In the genomic region with DNA sequence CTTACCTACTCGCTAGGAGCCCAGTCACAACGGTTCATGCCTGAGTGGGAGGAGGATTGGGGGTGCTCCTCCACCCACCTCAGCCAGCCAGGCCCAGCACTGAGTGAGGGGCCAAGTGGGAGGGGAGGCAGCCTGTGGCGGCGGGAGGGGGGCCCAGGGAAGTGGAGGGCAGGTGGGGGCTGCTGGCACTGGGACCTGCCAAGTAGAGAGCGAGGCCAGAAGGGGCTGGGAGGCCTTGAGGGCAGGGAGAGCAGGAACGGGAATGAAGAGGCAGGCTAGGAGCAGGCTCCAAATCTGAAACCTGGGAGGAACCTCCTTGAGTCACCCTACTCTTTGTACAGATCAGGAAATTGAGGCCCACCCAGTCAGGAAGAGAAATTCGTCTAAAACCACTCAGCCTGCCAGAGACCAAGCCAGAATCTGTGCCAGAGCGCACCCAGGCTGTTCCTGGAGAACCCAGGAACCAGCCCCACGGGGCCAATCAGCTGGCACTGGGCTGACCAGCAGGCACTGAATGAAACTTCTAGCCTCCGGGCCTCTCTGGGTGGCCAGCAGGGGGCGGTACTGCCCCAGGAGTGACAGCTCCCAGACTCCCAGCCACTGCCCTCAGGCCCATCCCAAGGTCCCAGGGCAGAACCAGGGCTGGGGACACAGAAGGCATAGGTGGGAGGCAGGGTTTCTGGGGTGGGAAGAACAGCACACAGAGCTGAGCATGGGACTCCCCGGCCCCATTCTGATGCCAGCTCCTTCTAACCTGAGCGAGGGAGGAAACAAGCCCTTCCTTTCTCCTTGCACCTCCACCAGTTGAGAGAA, we compare ENCODE assay signal across 1 cellular context.
TF ChIP-seq lines count a peak whose summit lies in the region.

No MANE protein-coding gene starts in this region.

TF ChIP-seq in K562, 482 proteins besides CTCF, POLR2A, EP300 and RAD21 (continued from another document):
- TF ChIP-seq, protein P1, sequence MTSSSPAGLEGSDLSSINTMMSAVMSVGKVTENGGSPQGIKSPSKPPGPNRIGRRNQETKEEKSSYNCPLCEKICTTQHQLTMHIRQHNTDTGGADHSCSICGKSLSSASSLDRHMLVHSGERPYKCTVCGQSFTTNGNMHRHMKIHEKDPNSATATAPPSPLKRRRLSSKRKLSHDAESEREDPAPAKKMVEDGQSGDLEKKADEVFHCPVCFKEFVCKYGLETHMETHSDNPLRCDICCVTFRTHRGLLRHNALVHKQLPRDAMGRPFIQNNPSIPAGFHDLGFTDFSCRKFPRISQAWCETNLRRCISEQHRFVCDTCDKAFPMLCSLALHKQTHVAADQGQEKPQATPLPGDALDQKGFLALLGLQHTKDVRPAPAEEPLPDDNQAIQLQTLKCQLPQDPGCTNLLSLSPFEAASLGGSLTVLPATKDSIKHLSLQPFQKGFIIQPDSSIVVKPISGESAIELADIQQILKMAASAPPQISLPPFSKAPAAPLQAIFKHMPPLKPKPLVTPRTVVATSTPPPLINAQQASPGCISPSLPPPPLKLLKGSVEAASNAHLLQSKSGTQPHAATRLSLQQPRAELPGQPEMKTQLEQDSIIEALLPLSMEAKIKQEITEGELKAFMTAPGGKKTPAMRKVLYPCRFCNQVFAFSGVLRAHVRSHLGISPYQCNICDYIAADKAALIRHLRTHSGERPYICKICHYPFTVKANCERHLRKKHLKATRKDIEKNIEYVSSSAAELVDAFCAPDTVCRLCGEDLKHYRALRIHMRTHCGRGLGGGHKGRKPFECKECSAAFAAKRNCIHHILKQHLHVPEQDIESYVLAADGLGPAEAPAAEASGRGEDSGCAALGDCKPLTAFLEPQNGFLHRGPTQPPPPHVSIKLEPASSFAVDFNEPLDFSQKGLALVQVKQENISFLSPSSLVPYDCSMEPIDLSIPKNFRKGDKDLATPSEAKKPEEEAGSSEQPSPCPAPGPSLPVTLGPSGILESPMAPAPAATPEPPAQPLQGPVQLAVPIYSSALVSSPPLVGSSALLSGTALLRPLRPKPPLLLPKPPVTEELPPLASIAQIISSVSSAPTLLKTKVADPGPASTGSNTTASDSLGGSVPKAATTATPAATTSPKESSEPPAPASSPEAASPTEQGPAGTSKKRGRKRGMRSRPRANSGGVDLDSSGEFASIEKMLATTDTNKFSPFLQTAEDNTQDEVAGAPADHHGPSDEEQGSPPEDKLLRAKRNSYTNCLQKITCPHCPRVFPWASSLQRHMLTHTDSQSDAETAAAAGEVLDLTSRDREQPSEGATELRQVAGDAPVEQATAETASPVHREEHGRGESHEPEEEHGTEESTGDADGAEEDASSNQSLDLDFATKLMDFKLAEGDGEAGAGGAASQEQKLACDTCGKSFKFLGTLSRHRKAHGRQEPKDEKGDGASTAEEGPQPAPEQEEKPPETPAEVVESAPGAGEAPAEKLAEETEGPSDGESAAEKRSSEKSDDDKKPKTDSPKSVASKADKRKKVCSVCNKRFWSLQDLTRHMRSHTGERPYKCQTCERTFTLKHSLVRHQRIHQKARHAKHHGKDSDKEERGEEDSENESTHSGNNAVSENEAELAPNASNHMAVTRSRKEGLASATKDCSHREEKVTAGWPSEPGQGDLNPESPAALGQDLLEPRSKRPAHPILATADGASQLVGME (CRISPR knock-in tag; IDR thresholded peaks at IDR 0.05) = peak; percentile 61; the same call in 1 of the 2 replicates
- TF ChIP-seq ZNF589 (CRISPR knock-in tag; IDR thresholded peaks at IDR 0.05; ENCODE audit: low read depth) (no peak), RB1 (IDR thresholded peaks at IDR 0.05; ENCODE audit: low read depth) (peak; percentile 80), CTBP1 (IDR thresholded peaks at IDR 0.05; ENCODE audit: borderline replicate concordance) (peak; percentile 51; the same call in 1 of the 2 replicates), GATA2 (CRISPR knock-in tag; IDR thresholded peaks at IDR 0.05) (no peak), CXXC5 (CRISPR knock-in tag; IDR thresholded peaks at IDR 0.05) (no peak), ZNF263 (CRISPR knock-in tag; IDR thresholded peaks at IDR 0.05; ENCODE audit: borderline replicate concordance) (peak; percentile 31; the same call in 1 of the 2 replicates), NFYB (IDR thresholded peaks at IDR 0.05; ENCODE audit: extremely low read depth, insufficient read length) (peak; percentile 68), MECOM (CRISPR knock-in tag; IDR thresholded peaks at IDR 0.05) (no peak), FOS (IDR thresholded peaks at IDR 0.05; ENCODE audit: extremely low read depth, insufficient read length) (no peak), ATF7 (IDR thresholded peaks at IDR 0.05) (no peak), CREB1 (IDR thresholded peaks at IDR 0.05) (no peak), CREB1 (CRISPR knock-in tag; IDR thresholded peaks at IDR 0.05) (0 out of 2 replicates have a peak, but pooled peaks have one; percentile 16), JUNB (CRISPR knock-in tag; conservative IDR thresholded peaks at IDR 0.05) (no peak), FOXK1 (CRISPR knock-in tag; IDR thresholded peaks at IDR 0.05; ENCODE audit: borderline replicate concordance) (no peak), ARID2 (IDR thresholded peaks at IDR 0.05) (peak; percentile 96), CCNT2 (IDR thresholded peaks at IDR 0.05; ENCODE audit: borderline replicate concordance, extremely low read depth, insufficient read length, low read depth, low read length) (no peak), ZNF644 (tag; IDR thresholded peaks at IDR 0.05; ENCODE audit: low read depth) (no peak), SMAD4 (CRISPR knock-in tag; conservative IDR thresholded peaks at IDR 0.05) (0 out of 2 replicates have a peak, but pooled peaks have one; percentile 14), FUS (optimal IDR thresholded peaks at IDR 0.05; ENCODE audit: low read depth, low read length) (no peak), STAG1 (CRISPR knock-in tag; IDR thresholded peaks at IDR 0.05; ENCODE audit: borderline replicate concordance) (peak; percentile 94), PHF21A (IDR thresholded peaks at IDR 0.05; ENCODE audit: borderline replicate concordance, low read depth) (no peak), EGR1 (conservative IDR thresholded peaks at IDR 0.05) (0 out of 2 replicates have a peak, but pooled peaks have one; percentile 7), ELF2 (CRISPR knock-in tag; IDR thresholded peaks at IDR 0.05) (0 out of 2 replicates have a peak, but pooled peaks have one; percentile 51), SMC3 (conservative IDR thresholded peaks at IDR 0.05; ENCODE audit: insufficient read depth, low read depth, low read length) (peak; percentile 99), TBP (optimal IDR thresholded peaks at IDR 0.05; ENCODE audit: low read depth, low read length) (peak; percentile 33), HDGF (IDR thresholded peaks at IDR 0.05) (peak; percentile 58; the same call in 1 of the 2 replicates), YY1 (IDR thresholded peaks at IDR 0.05; ENCODE audit: borderline replicate concordance in 1 of 3, control insufficient read depth in 1 of 3, extremely low read depth in 1 of 3, insufficient read depth in 3 of 3, insufficient read length in 1 of 3, insufficient replicate concordance in 2 of 3, low read depth in 1 of 3, low read length in 2 of 3) (peak in 1 of 3 experiments; percentile 36), GTF2F1 (IDR thresholded peaks at IDR 0.05; ENCODE audit: low read depth, low read length) (no peak), BHLHE40 (IDR thresholded peaks at IDR 0.05; ENCODE audit: low read length) (peak; percentile 38; the same call in 1 of the 2 replicates), CC2D1A (IDR thresholded peaks at IDR 0.05) (peak; percentile 94), KLF16 (IDR thresholded peaks at IDR 0.05) (0 out of 2 replicates have a peak, but pooled peaks have one; percentile 7), ZNF76 (CRISPR knock-in tag; IDR thresholded peaks at IDR 0.05; ENCODE audit: borderline replicate concordance) (peak; percentile 32; the same call in 1 of the 2 replicates), RBM39 (optimal IDR thresholded peaks at IDR 0.05; ENCODE audit: low read depth, low read length) (no peak), RCOR1 (IDR thresholded peaks at IDR 0.05; ENCODE audit: borderline replicate concordance in 1 of 2, low read depth in 2 of 2, low read length in 2 of 2) (peak in 1 of 2 experiments; percentile 30; a peak in 1 of 4 replicates)
- TF ChIP-seq, protein P2, sequence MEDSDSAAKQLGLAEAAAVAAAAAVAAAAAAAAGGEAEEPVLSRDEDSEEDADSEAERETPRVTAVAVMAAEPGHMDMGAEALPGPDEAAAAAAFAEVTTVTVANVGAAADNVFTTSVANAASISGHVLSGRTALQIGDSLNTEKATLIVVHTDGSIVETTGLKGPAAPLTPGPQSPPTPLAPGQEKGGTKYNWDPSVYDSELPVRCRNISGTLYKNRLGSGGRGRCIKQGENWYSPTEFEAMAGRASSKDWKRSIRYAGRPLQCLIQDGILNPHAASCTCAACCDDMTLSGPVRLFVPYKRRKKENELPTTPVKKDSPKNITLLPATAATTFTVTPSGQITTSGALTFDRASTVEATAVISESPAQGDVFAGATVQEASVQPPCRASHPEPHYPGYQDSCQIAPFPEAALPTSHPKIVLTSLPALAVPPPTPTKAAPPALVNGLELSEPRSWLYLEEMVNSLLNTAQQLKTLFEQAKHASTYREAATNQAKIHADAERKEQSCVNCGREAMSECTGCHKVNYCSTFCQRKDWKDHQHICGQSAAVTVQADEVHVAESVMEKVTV (CRISPR knock-in tag; IDR thresholded peaks at IDR 0.05) = peak; percentile 99
- TF ChIP-seq, protein P3, sequence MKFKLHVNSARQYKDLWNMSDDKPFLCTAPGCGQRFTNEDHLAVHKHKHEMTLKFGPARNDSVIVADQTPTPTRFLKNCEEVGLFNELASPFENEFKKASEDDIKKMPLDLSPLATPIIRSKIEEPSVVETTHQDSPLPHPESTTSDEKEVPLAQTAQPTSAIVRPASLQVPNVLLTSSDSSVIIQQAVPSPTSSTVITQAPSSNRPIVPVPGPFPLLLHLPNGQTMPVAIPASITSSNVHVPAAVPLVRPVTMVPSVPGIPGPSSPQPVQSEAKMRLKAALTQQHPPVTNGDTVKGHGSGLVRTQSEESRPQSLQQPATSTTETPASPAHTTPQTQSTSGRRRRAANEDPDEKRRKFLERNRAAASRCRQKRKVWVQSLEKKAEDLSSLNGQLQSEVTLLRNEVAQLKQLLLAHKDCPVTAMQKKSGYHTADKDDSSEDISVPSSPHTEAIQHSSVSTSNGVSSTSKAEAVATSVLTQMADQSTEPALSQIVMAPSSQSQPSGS (CRISPR knock-in tag; IDR thresholded peaks at IDR 0.05) = no peak
- TF ChIP-seq, protein P4, sequence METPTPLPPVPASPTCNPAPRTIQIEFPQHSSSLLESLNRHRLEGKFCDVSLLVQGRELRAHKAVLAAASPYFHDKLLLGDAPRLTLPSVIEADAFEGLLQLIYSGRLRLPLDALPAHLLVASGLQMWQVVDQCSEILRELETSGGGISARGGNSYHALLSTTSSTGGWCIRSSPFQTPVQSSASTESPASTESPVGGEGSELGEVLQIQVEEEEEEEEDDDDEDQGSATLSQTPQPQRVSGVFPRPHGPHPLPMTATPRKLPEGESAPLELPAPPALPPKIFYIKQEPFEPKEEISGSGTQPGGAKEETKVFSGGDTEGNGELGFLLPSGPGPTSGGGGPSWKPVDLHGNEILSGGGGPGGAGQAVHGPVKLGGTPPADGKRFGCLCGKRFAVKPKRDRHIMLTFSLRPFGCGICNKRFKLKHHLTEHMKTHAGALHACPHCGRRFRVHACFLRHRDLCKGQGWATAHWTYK (CRISPR knock-in tag; IDR thresholded peaks at IDR 0.05) = peak; percentile 57; the same call in 1 of the 2 replicates
- TF ChIP-seq, protein P5, sequence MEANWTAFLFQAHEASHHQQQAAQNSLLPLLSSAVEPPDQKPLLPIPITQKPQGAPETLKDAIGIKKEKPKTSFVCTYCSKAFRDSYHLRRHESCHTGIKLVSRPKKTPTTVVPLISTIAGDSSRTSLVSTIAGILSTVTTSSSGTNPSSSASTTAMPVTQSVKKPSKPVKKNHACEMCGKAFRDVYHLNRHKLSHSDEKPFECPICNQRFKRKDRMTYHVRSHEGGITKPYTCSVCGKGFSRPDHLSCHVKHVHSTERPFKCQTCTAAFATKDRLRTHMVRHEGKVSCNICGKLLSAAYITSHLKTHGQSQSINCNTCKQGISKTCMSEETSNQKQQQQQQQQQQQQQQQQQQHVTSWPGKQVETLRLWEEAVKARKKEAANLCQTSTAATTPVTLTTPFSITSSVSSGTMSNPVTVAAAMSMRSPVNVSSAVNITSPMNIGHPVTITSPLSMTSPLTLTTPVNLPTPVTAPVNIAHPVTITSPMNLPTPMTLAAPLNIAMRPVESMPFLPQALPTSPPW (CRISPR knock-in tag; IDR thresholded peaks at IDR 0.05) = peak; percentile 10; the same call in 1 of the 2 replicates
- TF ChIP-seq, protein P6, sequence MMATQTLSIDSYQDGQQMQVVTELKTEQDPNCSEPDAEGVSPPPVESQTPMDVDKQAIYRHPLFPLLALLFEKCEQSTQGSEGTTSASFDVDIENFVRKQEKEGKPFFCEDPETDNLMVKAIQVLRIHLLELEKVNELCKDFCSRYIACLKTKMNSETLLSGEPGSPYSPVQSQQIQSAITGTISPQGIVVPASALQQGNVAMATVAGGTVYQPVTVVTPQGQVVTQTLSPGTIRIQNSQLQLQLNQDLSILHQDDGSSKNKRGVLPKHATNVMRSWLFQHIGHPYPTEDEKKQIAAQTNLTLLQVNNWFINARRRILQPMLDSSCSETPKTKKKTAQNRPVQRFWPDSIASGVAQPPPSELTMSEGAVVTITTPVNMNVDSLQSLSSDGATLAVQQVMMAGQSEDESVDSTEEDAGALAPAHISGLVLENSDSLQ (IDR thresholded peaks at IDR 0.05) = peak; percentile 33; the same call in 1 of the 2 replicates
- TF ChIP-seq, protein P7, sequence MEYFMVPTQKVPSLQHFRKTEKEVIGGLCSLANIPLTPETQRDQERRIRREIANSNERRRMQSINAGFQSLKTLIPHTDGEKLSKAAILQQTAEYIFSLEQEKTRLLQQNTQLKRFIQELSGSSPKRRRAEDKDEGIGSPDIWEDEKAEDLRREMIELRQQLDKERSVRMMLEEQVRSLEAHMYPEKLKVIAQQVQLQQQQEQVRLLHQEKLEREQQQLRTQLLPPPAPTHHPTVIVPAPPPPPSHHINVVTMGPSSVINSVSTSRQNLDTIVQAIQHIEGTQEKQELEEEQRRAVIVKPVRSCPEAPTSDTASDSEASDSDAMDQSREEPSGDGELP (CRISPR knock-in tag; IDR thresholded peaks at IDR 0.05; ENCODE audit: borderline replicate concordance) = peak; percentile 94
- TF ChIP-seq, protein P8, sequence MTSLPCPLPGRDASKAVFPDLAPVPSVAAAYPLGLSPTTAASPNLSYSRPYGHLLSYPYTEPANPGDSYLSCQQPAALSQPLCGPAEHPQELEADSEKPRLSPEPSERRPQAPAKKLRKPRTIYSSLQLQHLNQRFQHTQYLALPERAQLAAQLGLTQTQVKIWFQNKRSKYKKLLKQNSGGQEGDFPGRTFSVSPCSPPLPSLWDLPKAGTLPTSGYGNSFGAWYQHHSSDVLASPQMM (CRISPR knock-in tag; IDR thresholded peaks at IDR 0.05) = no peak
